Comparison of ENCODE assay signal across 8 cellular contexts in the genomic region with DNA sequence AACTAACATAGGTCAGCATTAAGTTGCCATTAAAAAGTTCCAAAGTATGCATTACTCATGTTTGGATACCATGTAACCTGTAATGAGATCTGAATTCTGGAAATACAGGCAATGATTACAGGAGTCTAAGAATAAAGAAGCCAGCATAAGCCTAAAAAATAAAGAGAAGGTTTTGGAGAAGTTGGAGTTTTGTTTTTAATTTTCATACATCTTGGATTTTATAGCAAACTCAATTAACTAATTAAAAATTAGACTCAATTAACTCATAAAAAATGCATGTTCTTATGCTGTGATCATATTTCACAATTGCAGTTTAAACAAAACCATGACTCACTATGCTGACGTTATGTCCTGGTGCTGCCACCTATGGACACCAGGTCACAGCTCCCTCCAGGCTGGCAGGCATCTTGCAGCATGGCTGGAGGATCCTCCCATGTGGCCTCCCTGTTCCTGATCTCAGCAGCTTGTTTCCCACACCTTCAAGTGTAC.
DNase-seq lines count a peak whose midpoint lies in the region; ATAC-seq and TF ChIP-seq lines count a peak whose summit lies in the region.

No MANE protein-coding gene starts in this region.

- H3K9me3 Mint-ChIP-seq in H9, result no peaks in the 10 kb centered on the region

- DNase-seq in Caki2 (ENCODE audit: low read depth), result peak; percentile 58
- DNase-seq in H9, result peak; percentile 65
- DNase-seq in NCI-H774 (lab: John Stamatoyannopoulos, UW), result peak; percentile 38
- peak; percentile 68 for DNase-seq in colonic mucosa
- DNase-seq in mucosa of gallbladder (ENCODE audit: low spot score), result peak; percentile 74
- no peak for DNase-seq in GM10248 (ENCODE audit: extremely low spot score)
- DNase-seq in tibial artery, result no peak

- no peak overlapping the region for H3K18ac ChIP-seq in H9 (ENCODE audit: insufficient read length, low read depth, low read length)

- no peaks in the 10 kb centered on the region for H3K4me1 ChIP-seq in H9 (ENCODE audit: insufficient read depth, low read length)
- H3K4me1 ChIP-seq in colonic mucosa, result no peaks in the 10 kb centered on the region
- H3K4me1 ChIP-seq in tibial artery, result no peaks in the 10 kb centered on the region

- no peak overlapping the region for H2AK5ac ChIP-seq in H9 (ENCODE audit: insufficient read length, low read length)

- in situ Hi-C loops in Caki2 (cut with HindIII; ENCODE audit: low pct_unique_long_range_greater_than_20kb, low sequenced_read_pairs), result no loop called here

- H3K4me3 ChIP-seq in colonic mucosa (no peak overlapping the region), tibial artery (no peak overlapping the region)

- no peak overlapping the region for H2AFZ ChIP-seq in H9 (ENCODE audit: low read length)

- H3K14ac ChIP-seq in H9 (ENCODE audit: insufficient read depth, low read length), result no peak overlapping the region

- H4K20me1 ChIP-seq in H9 (ENCODE audit: control insufficient read depth, insufficient read depth, insufficient read length), result no peaks in the 10 kb centered on the region

- POLR2A ChIA-PET in GM10248 (lab: Yijun Ruan, JAX), result no interaction called here

- H3K23me2 ChIP-seq in H9 (ENCODE audit: insufficient read length, low read depth, low read length, poor library complexity, severe bottlenecking), result no peaks in the 10 kb centered on the region

- H3K27ac ChIP-seq in H9 (ENCODE audit: insufficient read length, low read depth, low read length) (no peak overlapping the region), colonic mucosa (no peak overlapping the region), tibial artery (no peak overlapping the region)

- peak; percentile 65 for TF ChIP-seq CTCF in H9 (conservative IDR thresholded peaks at IDR 0.05)
- peak; percentile 47 for TF ChIP-seq CTCF in colonic mucosa (IDR thresholded peaks at IDR 0.05)
- TF ChIP-seq CTCF in GM10248 (IDR thresholded peaks at IDR 0.05; ENCODE audit: control extremely low read depth, extremely low read depth, low read depth, missing control alignments), result no peak
- TF ChIP-seq CTCF in tibial artery (IDR thresholded peaks at IDR 0.05), result no peak

- CTCF ChIA-PET in GM10248 (lab: Yijun Ruan, JAX), result no interaction called here

- no peak overlapping the region for H2BK5ac ChIP-seq in H9 (ENCODE audit: insufficient read length, low read length)

- H3T11ph ChIP-seq in H9 (ENCODE audit: low read length), result no peak overlapping the region

- H3K36me3 ChIP-seq in colonic mucosa (no peaks in the 10 kb centered on the region), tibial artery (no peaks in the 10 kb centered on the region)

- 0 out of 7 replicates have a peak overlapping the region, but pooled peaks of 1 of the 3 experiments have one; percentile 63 for H3K27ac Mint-ChIP-seq in H9

- H3K27me3 ChIP-seq in H9 (ENCODE audit: insufficient read depth, low read length), result no peaks in the 10 kb centered on the region
- no peaks in the 10 kb centered on the region for H3K27me3 ChIP-seq in colonic mucosa
- no peaks in the 10 kb centered on the region for H3K27me3 ChIP-seq in tibial artery

- no peak overlapping the region for H2BK12ac ChIP-seq in H9 (ENCODE audit: insufficient read length, low read depth, low read length)

- H3K4ac ChIP-seq in H9 (ENCODE audit: low read depth, low read length), result no peak overlapping the region

- H3K79me1 ChIP-seq in H9 (ENCODE audit: insufficient read depth, low read depth, low read length, poor library complexity, severe bottlenecking), result no peaks in the 10 kb centered on the region

- no peak overlapping the region for H3K4me3 Mint-ChIP-seq in H9

- no peaks in the 10 kb centered on the region; the same call in 1 of the 2 replicates for H3K27me3 Mint-ChIP-seq in H9 (ENCODE audit: low read depth)

- H2BK15ac ChIP-seq in H9 (ENCODE audit: low read depth, low read length), result no peak overlapping the region

- no peak for ATAC-seq in GM21737 (IDR thresholded peaks at IDR 0.05; ENCODE audit: unreplicated experiment)

- H3K36me3 Mint-ChIP-seq in H9 (ENCODE audit: insufficient read depth in 1 of 3, low read depth in 3 of 3), result no peaks in the 10 kb centered on the region

- H3K9ac ChIP-seq in H9 (ENCODE audit: extremely low read depth, insufficient read length, low read length) (no peak overlapping the region), colonic mucosa (ENCODE audit: low read depth in 2 of 2, low read length in 2 of 2) (no peak overlapping the region)

- H3K4me2 ChIP-seq in H9 (ENCODE audit: insufficient read depth, insufficient read length, low read length), result no peak overlapping the region

- no peaks in the 10 kb centered on the region for H3K9me3 ChIP-seq in H9 (ENCODE audit: control insufficient read depth, low read depth, low read length)
- no peaks in the 10 kb centered on the region for H3K9me3 ChIP-seq in colonic mucosa
- H3K9me3 ChIP-seq in tibial artery, result no peaks in the 10 kb centered on the region

- no peak overlapping the region for H2BK20ac ChIP-seq in H9 (ENCODE audit: low read depth, low read length, poor library complexity, severe bottlenecking)

- H3K23ac ChIP-seq in H9 (ENCODE audit: insufficient read length, low read depth, low read length), result no peak overlapping the region

- WGBS in H9 (ENCODE audit: extremely low coverage, insufficient read length, low lambda C conversion rate), result no CpG with 5 or more reads among the region's 1 CpG

- no peak overlapping the region for H4K8ac ChIP-seq in H9 (replicated peaks; ENCODE audit: insufficient read length, low read depth, low read length)

- H3K4me1 Mint-ChIP-seq in H9, result no peaks in the 10 kb centered on the region

- no peak overlapping the region for H4K91ac ChIP-seq in H9 (ENCODE audit: insufficient read length, low read depth, low read length)

- intact Hi-C loops in colonic mucosa (cut with DNase I), result loop anchor here (5.0 to 10.0 kb wide), 2 partner anchors 85 to 508 kb away; no protein-coding TSS in a partner anchor
- intact Hi-C loops in tibial artery (cut with DNase I; ENCODE audit: low total_unique reads), result no loop called here

- no peak overlapping the region for H2BK120ac ChIP-seq in H9 (ENCODE audit: low read depth, low read length, poor library complexity, severe bottlenecking)

- H3K79me2 ChIP-seq in H9 (ENCODE audit: insufficient read depth, low read length), result no peaks in the 10 kb centered on the region

- H3K56ac ChIP-seq in H9 (ENCODE audit: insufficient read length, low read depth, low read length), result no peak overlapping the region

- H4K5ac ChIP-seq in H9 (ENCODE audit: insufficient read length, low read depth, low read length), result no peak overlapping the region

Comparison
In these comparisons a context has a peak if more than half of its experiments do, and no peak if none do; other contexts are left out.
1. DNase-seq: peak in Caki2 (single experiment), H9 (single experiment), NCI-H774 (single experiment), colonic mucosa (single experiment) and mucosa of gallbladder (single experiment); none in GM10248 (single experiment) and tibial artery (0 of 2).
2. CTCF ChIP-seq: peak in H9 (single experiment) and colonic mucosa (single experiment); none in GM10248 (single experiment) and tibial artery (0 of 2).